In the genomic region with DNA sequence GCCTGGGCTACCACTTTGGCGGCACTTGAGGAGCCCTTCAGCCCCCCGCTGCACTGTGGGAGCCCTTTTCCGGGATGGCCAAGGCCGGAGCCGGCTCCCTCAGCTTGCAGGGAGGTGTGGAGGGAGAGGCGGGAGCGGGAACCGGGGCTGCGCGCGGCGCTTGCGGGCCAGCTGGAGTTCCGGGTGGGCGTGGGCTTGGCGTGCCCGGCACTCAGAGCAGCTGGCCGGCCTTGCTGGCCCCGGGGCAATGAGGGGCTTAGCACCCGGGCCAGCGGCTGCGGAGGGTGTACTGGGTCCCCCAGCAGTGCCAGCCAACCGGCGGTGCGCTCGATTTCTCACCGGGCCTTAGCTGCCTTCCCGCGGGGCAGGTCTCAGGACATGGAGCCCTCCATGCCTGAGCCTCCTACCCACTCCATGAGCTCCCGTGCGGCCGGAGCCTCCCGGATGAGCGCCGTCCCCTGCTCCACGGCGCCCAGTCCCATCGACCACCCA, we compare ENCODE assay signal across 6 cellular contexts.
A peak's percentile ranks its signal among the peaks of the same experiment; 100 is the strongest.
DNase-seq lines count a peak whose midpoint lies in the region; ATAC-seq, FAIRE-seq and TF ChIP-seq lines count a peak whose summit lies in the region.
"Not testable (repeated sequence)": the region's sequence is repeated elsewhere in the genome, so short reads cannot be mapped to it uniquely, and the experiment has no call there.

No MANE protein-coding gene starts in this region.

- H3K36me3 Mint-ChIP-seq in osteocyte (ENCODE audit: unreplicated experiment): not testable (repeated sequence)

- not testable (repeated sequence) for H3K4me1 Mint-ChIP-seq in osteocyte (ENCODE audit: unreplicated experiment)

- not testable (repeated sequence) for H3K27ac ChIP-seq in kidney (ENCODE audit: low read depth in 2 of 2, low read length in 2 of 2); lower lobe of right lung; testis

- not testable (repeated sequence) for FAIRE-seq in kidney (lab: Jason Lieb, UNC)

- not testable (repeated sequence) for H3K27me3 ChIP-seq in lower lobe of right lung (ENCODE audit: low read depth); testis

- H3K4me3 ChIP-seq in kidney (ENCODE audit: low read length in 2 of 2); lower lobe of right lung: not testable (repeated sequence)
- H3K4me3 ChIP-seq in testis: peak overlapping the region; percentile 36 to 52

- not testable (repeated sequence) for ATAC-seq in Right ventricle myocardium inferior, lower lobe of right lung

- H3K9ac ChIP-seq in kidney (ENCODE audit: low read length in 2 of 2): not testable (repeated sequence)

- H3K9me3 Mint-ChIP-seq in osteocyte (ENCODE audit: unreplicated experiment): not testable (repeated sequence)

- H3K4me3 Mint-ChIP-seq in osteocyte (ENCODE audit: unreplicated experiment): not testable (repeated sequence)

- not testable (repeated sequence) for TF ChIP-seq CTCF in kidney (IDR thresholded peaks at IDR 0.05; ENCODE audit: borderline replicate concordance, extremely low read depth, insufficient read depth); lower lobe of right lung (IDR thresholded peaks at IDR 0.05); osteocyte (IDR thresholded peaks at IDR 0.05); testis (IDR thresholded peaks at IDR 0.05)

- H3K9me3 ChIP-seq in kidney (ENCODE audit: control insufficient read depth in 1 of 2, low read length in 2 of 2); lower lobe of right lung; testis: not testable (repeated sequence)

- not testable (repeated sequence) for H3K36me3 ChIP-seq in kidney (ENCODE audit: control insufficient read depth in 1 of 2, insufficient read depth in 2 of 2, low read length in 2 of 2); lower lobe of right lung; testis (ENCODE audit: low read depth, missing control alignments)

- not testable (repeated sequence) for H3K27me3 Mint-ChIP-seq in osteocyte (ENCODE audit: unreplicated experiment)

- not testable (repeated sequence) for TF ChIP-seq POLR2A in testis (IDR thresholded peaks at IDR 0.05)

- not testable (repeated sequence) for H3K4me1 ChIP-seq in kidney (ENCODE audit: control insufficient read depth in 1 of 2, insufficient read depth in 1 of 2, low read depth in 1 of 2, low read length in 2 of 2); lower lobe of right lung; testis

- DNase-seq in activated gamma-delta T cell (lab: John Stamatoyannopoulos, UW) (peak; percentile 7), Right ventricle myocardium inferior (ENCODE audit: missing footprints) (peak; percentile 65), kidney (peak; percentile 65), lower lobe of right lung (peak; percentile 30), osteocyte (ENCODE audit: extremely low spot score, unreplicated experiment) (peak; percentile 83), testis (peak; percentile 15)

- H3K27ac Mint-ChIP-seq in osteocyte (ENCODE audit: unreplicated experiment): not testable (repeated sequence)

- 77 to 83% methylated on average over 24 to 38 of the region's 38 CpGs for WGBS in testis, 2 donors

- intact Hi-C loops in Right ventricle myocardium inferior (cut with DNase I): loop anchor here (10.0 kb wide), 1 partner anchor 48 kb away; no protein-coding TSS in a partner anchor
- intact Hi-C loops in kidney (cut with DNase I); lower lobe of right lung (cut with DNase I); testis (cut with DNase I; ENCODE audit: low total_unique reads): not testable (repeated sequence)

Comparison
In these comparisons a context has a peak if more than half of its experiments do, and no peak if none do; other contexts are left out.
1. DNase-seq: peak in every context shown above with its lines; median percentile 83 in osteocyte; 65 in Right ventricle myocardium inferior; 65 in kidney; 30 in lower lobe of right lung; 15 in testis; 7 in activated gamma-delta T cell.